ENCODE assay signal across 1 cellular context in genomic region chr7:36796850-36797618, GRCh38.
TF ChIP-seq lines count a peak whose summit lies in the region.

No MANE protein-coding gene starts in this region.

TF ChIP-seq in HepG2, 621 proteins besides CTCF, POLR2A, EP300 and RAD21 (continued from another document and continues in another):
- 0 out of 2 replicates have a peak, but pooled peaks have one; percentile 29 for TF ChIP-seq ZNF574 (CRISPR knock-in tag; IDR thresholded peaks at IDR 0.05)
- no peak for TF ChIP-seq TBX3 (IDR thresholded peaks at IDR 0.05; ENCODE audit: borderline replicate concordance)
- no peak for TF ChIP-seq ZNF543 (CRISPR knock-in tag; IDR thresholded peaks at IDR 0.05)
- no peak for TF ChIP-seq AFF4 (CRISPR knock-in tag; IDR thresholded peaks at IDR 0.05)
- no peak for TF ChIP-seq ATF1 (CRISPR knock-in tag; IDR thresholded peaks at IDR 0.05)
- TF ChIP-seq TAF15 (IDR thresholded peaks at IDR 0.05; ENCODE audit: low read depth, low read length, poor library complexity, severe bottlenecking) = no peak
- TF ChIP-seq ZNF558 (CRISPR knock-in tag; IDR thresholded peaks at IDR 0.05; ENCODE audit: borderline replicate concordance) = no peak
- TF ChIP-seq ZFP41 (CRISPR knock-in tag; IDR thresholded peaks at IDR 0.05; ENCODE audit: borderline replicate concordance) = no peak
- no peak for TF ChIP-seq RBM22 (optimal IDR thresholded peaks at IDR 0.05; ENCODE audit: low read length)
- peak; percentile 83 for TF ChIP-seq PPARG (CRISPR knock-in tag; conservative IDR thresholded peaks at IDR 0.05)
- TF ChIP-seq STAG1 (CRISPR knock-in tag; IDR thresholded peaks at IDR 0.05) = 0 out of 2 replicates have a peak, but pooled peaks have one; percentile 5
- TF ChIP-seq CHD2 (IDR thresholded peaks at IDR 0.05; ENCODE audit: low read depth, low read length) = no peak
- no peak for TF ChIP-seq SNAPC4 (CRISPR knock-in tag; IDR thresholded peaks at IDR 0.05)
- TF ChIP-seq SP4 (CRISPR knock-in tag; IDR thresholded peaks at IDR 0.05) = no peak
- peak in 1 of 2 experiments; percentile 82; a peak in 2 of 4 replicates for TF ChIP-seq NR2F1 (CRISPR knock-in tag; IDR thresholded peaks at IDR 0.05)
- TF ChIP-seq FOXP1 (IDR thresholded peaks at IDR 0.05) = no peak
- peak; percentile 45; the same call in 1 of the 2 replicates for TF ChIP-seq FOXP1 (CRISPR knock-in tag; IDR thresholded peaks at IDR 0.05)
- TF ChIP-seq ZNF124 (CRISPR knock-in tag; IDR thresholded peaks at IDR 0.05) = no peak
- no peak for TF ChIP-seq KAT2B (IDR thresholded peaks at IDR 0.05; ENCODE audit: borderline replicate concordance, low read depth, low read length)
- TF ChIP-seq TBX2 (CRISPR knock-in tag; IDR thresholded peaks at IDR 0.05; ENCODE audit: borderline replicate concordance) = peak; percentile 58; the same call in 1 of the 2 replicates
- no peak for TF ChIP-seq ELF3 (CRISPR knock-in tag; IDR thresholded peaks at IDR 0.05)
- TF ChIP-seq HNRNPL (IDR thresholded peaks at IDR 0.05; ENCODE audit: low read depth, low read length) = no peak
- no peak for TF ChIP-seq ZNF251 (CRISPR knock-in tag; IDR thresholded peaks at IDR 0.05)
- peak; percentile 40 for TF ChIP-seq FOSL2 (CRISPR knock-in tag; IDR thresholded peaks at IDR 0.05)
- peak; percentile 61; the same call in 1 of the 2 replicates for TF ChIP-seq NR2C2 (CRISPR knock-in tag; IDR thresholded peaks at IDR 0.05; ENCODE audit: borderline replicate concordance)
- no peak for TF ChIP-seq PHB2 (IDR thresholded peaks at IDR 0.05; ENCODE audit: partially characterized antibody)
- TF ChIP-seq PRPF4 (IDR thresholded peaks at IDR 0.05; ENCODE audit: low read depth, low read length, poor library complexity, severe bottlenecking) = no peak
- peak; percentile 36; the same call in 1 of the 2 replicates for TF ChIP-seq ZBTB4 (CRISPR knock-in tag; IDR thresholded peaks at IDR 0.05; ENCODE audit: borderline replicate concordance)
- TF ChIP-seq ZNF337 (CRISPR knock-in tag; IDR thresholded peaks at IDR 0.05; ENCODE audit: borderline replicate concordance, low read depth) = no peak
- peak; percentile 52; the same call in 1 of the 2 replicates for TF ChIP-seq ZNF331 (CRISPR knock-in tag; IDR thresholded peaks at IDR 0.05)
- TF ChIP-seq PLRG1 (conservative IDR thresholded peaks at IDR 0.05) = no peak
- peak; percentile 78; the same call in 1 of the 2 replicates for TF ChIP-seq ZNF280D (CRISPR knock-in tag; IDR thresholded peaks at IDR 0.05)
- TF ChIP-seq HES4 (CRISPR knock-in tag; IDR thresholded peaks at IDR 0.05; ENCODE audit: borderline replicate concordance) = no peak
- TF ChIP-seq MAFF (IDR thresholded peaks at IDR 0.05; ENCODE audit: low read depth, low read length) = no peak
- TF ChIP-seq HOXA3 (CRISPR knock-in tag; IDR thresholded peaks at IDR 0.05) = peak; percentile 53; the same call in 1 of the 2 replicates
- peak; percentile 56; the same call in 1 of the 2 replicates for TF ChIP-seq ZNF441 (CRISPR knock-in tag; IDR thresholded peaks at IDR 0.05; ENCODE audit: borderline replicate concordance)
- TF ChIP-seq PAX8 (CRISPR knock-in tag; IDR thresholded peaks at IDR 0.05; ENCODE audit: borderline replicate concordance) = no peak
- TF ChIP-seq KLF12 (CRISPR knock-in tag; IDR thresholded peaks at IDR 0.05; ENCODE audit: borderline replicate concordance) = no peak
- TF ChIP-seq KAT8 (CRISPR knock-in tag; IDR thresholded peaks at IDR 0.05) = no peak
- TF ChIP-seq PHF20 (CRISPR knock-in tag; IDR thresholded peaks at IDR 0.05) = no peak
- TF ChIP-seq ARID5B (CRISPR knock-in tag; IDR thresholded peaks at IDR 0.05) = peak; percentile 66
